In the genomic region with DNA sequence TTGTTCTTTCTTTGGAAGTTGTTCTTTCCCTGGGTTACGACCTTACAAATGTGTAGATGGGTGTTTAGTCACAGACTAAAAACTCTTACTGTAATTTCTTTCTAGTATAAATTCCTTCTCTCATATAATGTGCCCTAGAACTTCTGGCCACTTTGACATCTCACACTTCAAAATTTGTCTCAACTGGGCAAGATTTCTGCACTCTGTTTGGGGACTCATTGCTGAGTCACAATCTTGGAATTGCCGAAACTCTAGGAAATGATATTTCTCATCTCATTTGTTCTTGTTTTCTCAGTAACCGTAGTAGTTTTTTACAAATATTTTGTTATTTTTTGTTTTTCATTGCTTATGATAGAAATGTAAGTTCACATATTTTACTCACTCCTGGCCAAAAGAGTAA, we compare ENCODE assay signal across 19 cellular contexts.
DNase-seq lines count a peak whose midpoint lies in the region; ATAC-seq and TF ChIP-seq lines count a peak whose summit lies in the region.
"Had no signal": no experiment of that assay in that cellular context is flagged by ENCODE, and none has a peak within 500 bp of the region (broad histone marks: within the 10 kb centered on the region; RNA-seq: fewer than 3 reads in every experiment).

No MANE protein-coding gene starts in this region.

- DNase-seq in EL (peak; percentile 55), PC-3 (peak; percentile 20), cardiac fibroblast (ENCODE audit: low read depth in 2 of 2) (peak; percentile 1 to 55), iris pigment epithelial cell (ENCODE audit: low read depth) (peak; percentile 17), NCI-H1930 (lab: John Stamatoyannopoulos, UW) (no peak), DMS 273 (lab: John Stamatoyannopoulos, UW; ENCODE audit: unreplicated experiment) (no peak), heart right ventricle (no peak)
- no peak for DNase-seq in stimulated activated CD4-positive, alpha-beta T cell treated with anti-CD3 and anti-CD28 coated beads, Interleukin-4, amount 100 ng/mL, for 4 hours
- DNase-seq: C1 segment of cervical spinal cord; CD8-positive, alpha-beta memory T cell; H7; Kasumi-1; NCI-H1105 treated with DMSO at 0.1 percent for 48 hours; NCI-H1694; NCI-H510A; NCI-H748 treated with DMSO at 0.1 percent for 48 hours; SIG-M5 had no signal

- no peak overlapping the region for H3K9ac ChIP-seq in PC-3 (ENCODE audit: low read length)

- WGBS in heart right ventricle, 2 donors, result 89 to 92% methylated on average over 3 of the region's 3 CpGs

- ATAC-seq in PC-3, result 0 out of 2 replicates have a peak, but pooled peaks have one; percentile 37
- no peak for ATAC-seq in heart right ventricle
- ATAC-seq: SK-N-SH treated with all-trans-retinoic acid at 6 μM for 48 hours had no signal

- no TSS peak for BruUV-seq in PC-3 (replicated peaks; lab: Mats Ljungman, UMichigan)

- intact Hi-C loops in PC-3 (cut with micrococcal nuclease) (no loop called here), heart right ventricle (cut with DNase I) (no loop called here)

- H3K4me3 ChIP-seq in PC-3 (ENCODE audit: low read length) (no peak overlapping the region), cardiac fibroblast (replicated peaks in 1 of 2; ENCODE audit: low read depth in 2 of 2, low read length in 2 of 2) (no peak overlapping the region), heart right ventricle (no peak overlapping the region)

- CTCF ChIA-PET in PC-3 (lab: Charles Lee), result no interaction called here

- H3K27me3 ChIP-seq in PC-3 (ENCODE audit: low read length) (no peaks in the 10 kb centered on the region), heart right ventricle (no peaks in the 10 kb centered on the region)

- H3K79me2 ChIP-seq in PC-3 (ENCODE audit: low read length), result no peaks in the 10 kb centered on the region

- TF ChIP-seq CTCF in PC-3 (conservative IDR thresholded peaks at IDR 0.05; ENCODE audit: low read depth, low read length), result no peak
- TF ChIP-seq CTCF in cardiac fibroblast (IDR thresholded peaks at IDR 0.05; ENCODE audit: low read depth, low read length), result no peak
- no peak for TF ChIP-seq CTCF in heart right ventricle (IDR thresholded peaks at IDR 0.05)

- H3K36me3 ChIP-seq in PC-3 (ENCODE audit: low read depth, low read length) (no peaks in the 10 kb centered on the region), heart right ventricle (no peaks in the 10 kb centered on the region)

- H3K9me3 ChIP-seq in PC-3 (ENCODE audit: low read length) (no peaks in the 10 kb centered on the region), heart right ventricle (peaks cover 0 to 7% (median 0%) of the 10 kb centered on the region in 11 donors)

- no peaks in the 10 kb centered on the region for H4K20me1 ChIP-seq in PC-3 (ENCODE audit: low read length)

- H3K9me2 ChIP-seq in PC-3 (replicated peaks; ENCODE audit: low read length), result no peaks in the 10 kb centered on the region

- no peak overlapping the region for H2AFZ ChIP-seq in PC-3 (ENCODE audit: low read length)

- POLR2A ChIA-PET in PC-3 (lab: Charles Lee; ENCODE audit: unreplicated experiment), result no interaction called here

- no peaks in the 10 kb centered on the region for H3F3A ChIP-seq in PC-3 (ENCODE audit: low read length, unreplicated experiment)

- H3K4me1 ChIP-seq in PC-3 (ENCODE audit: insufficient read depth, low read length) (no peaks in the 10 kb centered on the region), heart right ventricle (no peaks in the 10 kb centered on the region)

- H3K27ac ChIP-seq in PC-3 (ENCODE audit: low read length) (no peak overlapping the region), heart right ventricle (no peak overlapping the region)
- H3K27ac ChIP-seq: RWPE1 had no signal

- H3K4me2 ChIP-seq in PC-3 (ENCODE audit: low read length), result no peak overlapping the region; the same call in 1 of the 2 replicates

Comparison
In these comparisons a context has a peak if more than half of its experiments do, and no peak if none do; other contexts are left out.
1. DNase-seq: peak in EL (single experiment), PC-3 (single experiment), cardiac fibroblast (2 of 2) and iris pigment epithelial cell (single experiment); none in NCI-H1930 (0 of 2), DMS 273 (single experiment), heart right ventricle (0 of 2) and stimulated activated CD4-positive, alpha-beta T cell treated with anti-CD3 and anti-CD28 coated beads, Interleukin-4, amount 100 ng/mL, for 4 hours (0 of 2).